In genomic region chr7:73647725-73648592, GRCh38 we compare ENCODE assay signal across 1 cellular context.
TF ChIP-seq lines count a peak whose summit lies in the region.

No MANE protein-coding gene starts in this region.

TF ChIP-seq in HepG2, 621 proteins besides CTCF, POLR2A, EP300 and RAD21 (continued from another document and continues in another):
- TF ChIP-seq TFDP2 (CRISPR knock-in tag; IDR thresholded peaks at IDR 0.05) (peak; percentile 81), TERF1 (CRISPR knock-in tag; IDR thresholded peaks at IDR 0.05) (no peak), ETS1 (CRISPR knock-in tag; IDR thresholded peaks at IDR 0.05) (no peak), MED13 (CRISPR knock-in tag; IDR thresholded peaks at IDR 0.05) (peak; percentile 61; the same call in 1 of the 2 replicates), ZNF615 (CRISPR knock-in tag; IDR thresholded peaks at IDR 0.05; ENCODE audit: borderline replicate concordance) (no peak), ZNF737 (CRISPR knock-in tag; IDR thresholded peaks at IDR 0.05; ENCODE audit: borderline replicate concordance) (no peak), ZNF10 (CRISPR knock-in tag; IDR thresholded peaks at IDR 0.05; ENCODE audit: borderline replicate concordance, low read depth) (no peak), NFE2 (CRISPR knock-in tag; IDR thresholded peaks at IDR 0.05) (no peak), CCDC6 (CRISPR knock-in tag; IDR thresholded peaks at IDR 0.05) (no peak), RAD51 (IDR thresholded peaks at IDR 0.05; ENCODE audit: borderline replicate concordance) (no peak), TEAD3 (CRISPR knock-in tag; optimal IDR thresholded peaks at IDR 0.05; ENCODE audit: borderline replicate concordance) (peak; percentile 6), ZNF687 (CRISPR knock-in tag; IDR thresholded peaks at IDR 0.05) (peak; percentile 93), NCOA5 (CRISPR knock-in tag; IDR thresholded peaks at IDR 0.05) (no peak), UBTF (CRISPR knock-in tag; IDR thresholded peaks at IDR 0.05) (peak; percentile 75; the same call in 1 of the 2 replicates), ASH2L (IDR thresholded peaks at IDR 0.05; ENCODE audit: insufficient read length, low read depth, low read length) (no peak), MIER3 (CRISPR knock-in tag; IDR thresholded peaks at IDR 0.05; ENCODE audit: borderline replicate concordance) (no peak; the same call in 1 of the 2 replicates), ZNF792 (CRISPR knock-in tag; IDR thresholded peaks at IDR 0.05) (peak; percentile 40; the same call in 1 of the 2 replicates), ZNF605 (CRISPR knock-in tag; IDR thresholded peaks at IDR 0.05) (0 out of 2 replicates have a peak, but pooled peaks have one; percentile 31), SNRNP70 (IDR thresholded peaks at IDR 0.05; ENCODE audit: low read depth, low read length) (no peak), ZNF850 (CRISPR knock-in tag; conservative IDR thresholded peaks at IDR 0.05) (no peak), SMC3 (IDR thresholded peaks at IDR 0.05; ENCODE audit: low read length) (no peak), ZNF891 (CRISPR knock-in tag; IDR thresholded peaks at IDR 0.05) (no peak), SMARCC2 (IDR thresholded peaks at IDR 0.05) (no peak), ZNF335 (CRISPR knock-in tag; IDR thresholded peaks at IDR 0.05) (0 out of 2 replicates have a peak, but pooled peaks have one; percentile 62), ZSCAN29 (CRISPR knock-in tag; conservative IDR thresholded peaks at IDR 0.05) (0 out of 2 replicates have a peak, but pooled peaks have one; percentile 71), CEBPZ (IDR thresholded peaks at IDR 0.05; ENCODE audit: low read length) (no peak), ZXDC (CRISPR knock-in tag; IDR thresholded peaks at IDR 0.05) (no peak), NFE2L1 (CRISPR knock-in tag; IDR thresholded peaks at IDR 0.05; ENCODE audit: borderline replicate concordance) (no peak), ZNF780A (CRISPR knock-in tag; IDR thresholded peaks at IDR 0.05) (no peak), YEATS4 (CRISPR knock-in tag; IDR thresholded peaks at IDR 0.05; ENCODE audit: borderline replicate concordance) (peak; percentile 90), BCL3 (CRISPR knock-in tag; IDR thresholded peaks at IDR 0.05) (no peak), SP5 (CRISPR knock-in tag; IDR thresholded peaks at IDR 0.05; ENCODE audit: borderline replicate concordance, low read depth) (peak; percentile 66), MXD4 (CRISPR knock-in tag; IDR thresholded peaks at IDR 0.05) (peak; percentile 84), NBN (conservative IDR thresholded peaks at IDR 0.05) (no peak), ZFP36 (IDR thresholded peaks at IDR 0.05; ENCODE audit: borderline replicate concordance, low read depth, low read length, partially characterized antibody) (no peak), ZBTB46 (CRISPR knock-in tag; IDR thresholded peaks at IDR 0.05; ENCODE audit: borderline replicate concordance) (no peak), ZNF567 (CRISPR knock-in tag; IDR thresholded peaks at IDR 0.05; ENCODE audit: borderline replicate concordance) (no peak), ATF7 (IDR thresholded peaks at IDR 0.05) (no peak), ATF7 (CRISPR knock-in tag; IDR thresholded peaks at IDR 0.05) (no peak), THAP7 (CRISPR knock-in tag; IDR thresholded peaks at IDR 0.05) (no peak), ZNF556 (CRISPR knock-in tag; IDR thresholded peaks at IDR 0.05; ENCODE audit: borderline replicate concordance) (peak; percentile 73; the same call in 1 of the 2 replicates), ESRRA (CRISPR knock-in tag; IDR thresholded peaks at IDR 0.05; ENCODE audit: low read depth) (no peak), TEAD2 (CRISPR knock-in tag; IDR thresholded peaks at IDR 0.05) (no peak), ZKSCAN5 (CRISPR knock-in tag; IDR thresholded peaks at IDR 0.05) (no peak)
